In genomic region chr17:7304179-7304578, GRCh38 we compare ENCODE assay signal across 25 cellular contexts. TPM values are rescaled to one million over a fixed set of nuclear protein-coding genes. Genes with fewer than 3 reads are reported as not detected.
"Had no signal": no experiment of that assay in that cellular context is flagged by ENCODE, and none has a peak within 500 bp of the region (broad histone marks: within the 10 kb centered on the region; RNA-seq: fewer than 3 reads in every experiment).

No MANE protein-coding gene starts in this region.

- H3K4me3 ChIP-seq: dorsolateral prefrontal cortex, heart right ventricle, psoas muscle, right lobe of liver, tibial artery, upper lobe of left lung, uterus had no signal

- H3K36me3 ChIP-seq: neutrophil, right lobe of liver, upper lobe of left lung, uterus had no signal

- H3K9me3 Mint-ChIP-seq: stimulated activated effector memory CD8-positive, alpha-beta T cell treated with anti-CD3 and anti-CD28 coated beads, Interleukin-12 subunit alpha, Interleukin-12 subunit beta, amount 100 ng/mL, for 72 hours had no signal

- H3K27ac ChIP-seq: dorsolateral prefrontal cortex, heart right ventricle, neutrophil, psoas muscle, right lobe of liver, tibial artery, upper lobe of left lung, uterus had no signal

- FAIRE-seq: frontal cortex, islet of Langerhans had no signal

- H3K4me3 Mint-ChIP-seq: stimulated activated effector memory CD8-positive, alpha-beta T cell treated with anti-CD3 and anti-CD28 coated beads, Interleukin-12 subunit alpha, Interleukin-12 subunit beta, amount 100 ng/mL, for 72 hours had no signal

- H3K9me3 ChIP-seq: heart right ventricle, neutrophil, psoas muscle, right lobe of liver, tibial artery, upper lobe of left lung, uterus had no signal

- H3K27me3 ChIP-seq: heart right ventricle, right lobe of liver, upper lobe of left lung, uterus had no signal

- DNase-seq: cortex of kidney; dorsolateral prefrontal cortex; effector CD8-positive, alpha-beta T cell; heart right ventricle; hypothalamus; mammary epithelial cell; naive thymus-derived CD4-positive, alpha-beta T cell; psoas muscle; retina; right lobe of liver; stimulated activated CD4-positive, alpha-beta T cell treated with anti-CD3 and anti-CD28 coated beads, Interleukin-4, amount 100 ng/mL, for 1 hour; stimulated activated CD8-positive, alpha-beta memory T cell treated with anti-CD3 and anti-CD28 coated beads, Interleukin-4, amount 100 ng/mL, for 48 hours; stimulated activated naive CD8-positive, alpha-beta T cell treated with anti-CD3 and anti-CD28 coated beads, Interleukin-15, Interleukin-2, amounts not matched to agents 100 U/mL and 50 U/mL, for 24 hours; tibial artery; upper lobe of left lung; uterus had no signal

- H3K27ac Mint-ChIP-seq: stimulated activated effector memory CD8-positive, alpha-beta T cell treated with anti-CD3 and anti-CD28 coated beads, Interleukin-12 subunit alpha, Interleukin-12 subunit beta, amount 100 ng/mL, for 72 hours had no signal

- ATAC-seq: esophagus mucosa; heart right ventricle; left lobe of liver; naive thymus-derived CD4-positive, alpha-beta T cell; psoas muscle; right lobe of liver; stimulated activated effector memory CD8-positive, alpha-beta T cell treated with anti-CD3 and anti-CD28 coated beads, Interleukin-12 subunit alpha, Interleukin-12 subunit beta, amount 100 ng/mL, for 72 hours; stimulated activated naive CD8-positive, alpha-beta T cell treated with anti-CD3 and anti-CD28 coated beads, Interleukin-15, Interleukin-2, amounts not matched to agents 100 U/mL and 50 U/mL, for 24 hours had no signal

RNA-seq across cellular contexts. Expression of gene YBX2, which starts 9.7 kb away (rescaled TPM):
- total RNA-seq: mononuclear cell, osteoblast had no signal
- polyA plus RNA-seq: fibroblast of lung; naive thymus-derived CD4-positive, alpha-beta T cell had no signal

RNA-seq across cellular contexts. Expression of gene SLC2A4, which starts 22.7 kb away (rescaled TPM):
- total RNA-seq: mononuclear cell; naive thymus-derived CD4-positive, alpha-beta T cell had no signal
- polyA plus RNA-seq: naive thymus-derived CD4-positive, alpha-beta T cell had no signal
